Comparison of ENCODE assay signal across 29 cellular contexts in genomic region chr5:178765753-178766300, GRCh38.
"Had no signal": no experiment of that assay in that cellular context is flagged by ENCODE, and none has a peak within 500 bp of the region (broad histone marks: within the 10 kb centered on the region; RNA-seq: fewer than 3 reads in every experiment).

No MANE protein-coding gene starts in this region.

- ATAC-seq: activated T-cell treated with anti-CD3 and anti-CD28 coated beads, Interleukin-2, amount 50 U/mL, for 72 hours; left cardiac atrium; stimulated activated memory B cell treated with anti-CD40 and anti-IgM and Interleukin-4, amounts not matched to agents 10 μg/mL and 1 μg/mL and 100 μg/mL, for 72 hours; stimulated activated naive CD8-positive, alpha-beta T cell treated with anti-CD3 and anti-CD28 coated beads, Interleukin-15, amount 100 ng/mL, for 72 hours had no signal

- DNase-seq: activated B cell treated with CpG ODN at 0.5 μM for 24 hours; activated CD4-positive, alpha-beta T cell treated with anti-CD3 and anti-CD28 coated beads for 4 hours; activated CD4-positive, alpha-beta T cell treated with anti-CD3 and anti-CD28 coated beads, Interleukin-2, amount 50 U/mL, for 4 hours; activated naive CD4-positive, alpha-beta T cell treated with anti-CD3 and anti-CD28 coated beads for 36 hours; activated naive CD8-positive, alpha-beta T cell treated with anti-CD3 and anti-CD28 coated beads for 36 hours; activated T-cell treated with anti-CD3 and anti-CD28 coated beads for 4 hours; activated T-cell treated with anti-CD3 and anti-CD28 coated beads, Interleukin-2, amount 50 U/mL, for 72 hours; adrenal gland; aorta; caudate nucleus; endodermal cell; hippocampal formation; left cardiac atrium; naive B cell; ovary; retina; stimulated activated CD4-positive, alpha-beta T cell treated with anti-CD3 and anti-CD28 coated beads, Interleukin-1b, Interleukin-23, amount 100 ng/mL, for 48 hours; stimulated activated CD4-positive, alpha-beta T cell treated with anti-CD3 and anti-CD28 coated beads, Interleukin-4, amount 100 ng/mL, for 4 hours; stimulated activated CD8-positive, alpha-beta memory T cell treated with anti-CD3 and anti-CD28 coated beads, Interleukin-4, amount 100 ng/mL, for 48 hours; stimulated activated naive CD8-positive, alpha-beta T cell treated with anti-CD3 and anti-CD28 coated beads, Interleukin-15, amount 100 ng/mL, for 72 hours; T-helper 1 cell had no signal

- H3K4me3 ChIP-seq: adrenal gland, ovary, smooth muscle cell, tibial artery had no signal

- H3K9me3 Mint-ChIP-seq: T-helper 2 cell treated with Interferon-gamma antibody and Interleukin-4, amounts not matched to agents 5 μg/mL and 100 μg/mL, for 36 hours had no signal

- H3K36me3 Mint-ChIP-seq: activated naive CD8-positive, alpha-beta T cell treated with anti-CD3 and anti-CD28 coated beads for 36 hours; brain; mesothelial cell of epicardium; naive B cell; stimulated activated memory B cell treated with anti-CD40 and anti-IgM and Interleukin-4, amounts not matched to agents 10 μg/mL and 1 μg/mL and 100 μg/mL, for 72 hours had no signal

- H3K4me1 Mint-ChIP-seq: activated B cell treated with CpG ODN at 0.5 μM for 24 hours; activated naive CD8-positive, alpha-beta T cell treated with anti-CD3 and anti-CD28 coated beads for 36 hours; brain; mesothelial cell of epicardium; naive B cell; stimulated activated memory B cell treated with anti-CD40 and anti-IgM and Interleukin-4, amounts not matched to agents 10 μg/mL and 1 μg/mL and 100 μg/mL, for 72 hours; stimulated activated naive CD8-positive, alpha-beta T cell treated with anti-CD3 and anti-CD28 coated beads, Interleukin-15, amount 100 ng/mL, for 72 hours had no signal

- H3K27ac Mint-ChIP-seq: activated B cell treated with CpG ODN at 0.5 μM for 24 hours; activated naive CD4-positive, alpha-beta T cell treated with anti-CD3 and anti-CD28 coated beads for 36 hours; activated naive CD8-positive, alpha-beta T cell treated with anti-CD3 and anti-CD28 coated beads for 36 hours; activated T-cell treated with anti-CD3 and anti-CD28 coated beads, Interleukin-2, amount 50 U/mL, for 72 hours; brain; dendritic cell treated with granulocyte-macrophage colony-stimulating factor and Interleukin-4, amounts not matched to agents 40 ng/mL and 50 ng/mL, for 4 days; endodermal cell; mesothelial cell of epicardium; naive B cell; progenitor cell of endocrine pancreas; stimulated activated memory B cell treated with anti-CD40 and anti-IgM and Interleukin-4, amounts not matched to agents 10 μg/mL and 1 μg/mL and 100 μg/mL, for 72 hours; stimulated activated naive CD8-positive, alpha-beta T cell treated with anti-CD3 and anti-CD28 coated beads, Interleukin-15, amount 100 ng/mL, for 72 hours; T-helper 2 cell treated with Interferon-gamma antibody and Interleukin-4, amounts not matched to agents 5 μg/mL and 100 μg/mL, for 36 hours had no signal

- H3K4me3 Mint-ChIP-seq: activated B cell treated with CpG ODN at 0.5 μM for 24 hours; activated naive CD4-positive, alpha-beta T cell treated with anti-CD3 and anti-CD28 coated beads for 36 hours; activated naive CD8-positive, alpha-beta T cell treated with anti-CD3 and anti-CD28 coated beads for 36 hours; activated T-cell treated with anti-CD3 and anti-CD28 coated beads, Interleukin-2, amount 50 U/mL, for 72 hours; brain; dendritic cell treated with granulocyte-macrophage colony-stimulating factor and Interleukin-4, amounts not matched to agents 40 ng/mL and 50 ng/mL, for 4 days; endodermal cell; mesothelial cell of epicardium; naive B cell; stimulated activated memory B cell treated with anti-CD40 and anti-IgM and Interleukin-4, amounts not matched to agents 10 μg/mL and 1 μg/mL and 100 μg/mL, for 72 hours; stimulated activated naive CD8-positive, alpha-beta T cell treated with anti-CD3 and anti-CD28 coated beads, Interleukin-15, amount 100 ng/mL, for 72 hours; T-helper 2 cell treated with Interferon-gamma antibody and Interleukin-4, amounts not matched to agents 5 μg/mL and 100 μg/mL, for 36 hours had no signal

- H3K27me3 Mint-ChIP-seq: activated naive CD8-positive, alpha-beta T cell treated with anti-CD3 and anti-CD28 coated beads for 36 hours; stimulated activated naive CD8-positive, alpha-beta T cell treated with anti-CD3 and anti-CD28 coated beads, Interleukin-15, amount 100 ng/mL, for 72 hours had no signal
